In the genomic region with DNA sequence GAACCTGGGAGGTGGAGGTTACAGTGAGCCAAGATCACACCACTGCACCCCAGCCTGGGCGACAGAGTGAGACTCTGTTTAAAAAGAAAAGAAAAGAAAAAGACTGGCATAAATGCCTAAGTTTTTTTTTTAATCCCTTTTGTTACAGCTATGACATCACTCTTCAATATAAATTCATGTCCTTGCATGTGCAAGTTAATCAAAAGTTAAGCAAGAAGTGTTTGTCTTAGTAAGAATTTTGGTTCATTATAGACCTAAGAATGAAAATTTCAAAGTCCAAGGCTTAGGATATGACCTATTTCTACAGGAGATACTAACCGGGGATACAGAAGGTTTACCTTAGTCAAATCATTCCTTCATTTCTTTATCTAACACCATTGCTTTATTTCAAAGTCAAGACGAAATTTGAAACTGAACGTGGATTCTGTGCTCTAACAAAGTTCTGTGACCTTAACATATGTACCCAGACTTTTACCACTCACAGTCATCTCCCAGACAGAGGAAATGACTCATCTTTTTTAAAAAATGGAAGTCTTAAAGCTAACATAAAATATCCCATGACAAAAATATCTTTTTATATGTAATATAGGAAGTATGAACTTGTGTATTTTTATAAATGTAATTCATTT, we compare ENCODE assay signal across 13 cellular contexts. TPM values are rescaled to one million over a fixed set of nuclear protein-coding genes. Genes with fewer than 3 reads are reported as not detected.
A peak's percentile ranks its signal among the peaks of the same experiment; 100 is the strongest.
DNase-seq lines count a peak whose midpoint lies in the region; ATAC-seq, FAIRE-seq and TF ChIP-seq lines count a peak whose summit lies in the region.
"Had no signal": no experiment of that assay in that cellular context is flagged by ENCODE, and none has a peak within 500 bp of the region (broad histone marks: within the 10 kb centered on the region; RNA-seq: fewer than 3 reads in every experiment).

No MANE protein-coding gene starts in this region.

- no peak overlapping the region for H4K91ac ChIP-seq in IMR-90 (ENCODE audit: insufficient read depth, low read depth, low read length)

- TF ChIP-seq CTCF in A549 (IDR thresholded peaks at IDR 0.05) (no peak), IMR-90 (conservative IDR thresholded peaks at IDR 0.05; ENCODE audit: low read depth, low read length) (no peak), brain microvascular endothelial cell (IDR thresholded peaks at IDR 0.05; ENCODE audit: low read depth, low read length, missing control alignments) (no peak), tibial artery (IDR thresholded peaks at IDR 0.05) (no peak)

- no peak for TF ChIP-seq EP300 in A549 (IDR thresholded peaks at IDR 0.05)

- intact Hi-C loops in IMR-90 (cut with micrococcal nuclease) = loop anchor here (2.0 kb wide), 1 partner anchor 15 kb away; no protein-coding TSS in a partner anchor
- intact Hi-C loops in tibial artery (cut with DNase I; ENCODE audit: low total_unique reads) = no loop called here

- CTCF ChIA-PET in A549 (lab: Yijun Ruan, JAX) = interaction anchor here (0.9 to 1.5 kb wide), 4 partner anchors 10 to 554 kb away, joined by 3 to 4 read pairs (median 3); no protein-coding TSS in a partner anchor
- CTCF ChIA-PET in IMR-90 (lab: Yijun Ruan, JAX) = interaction anchor here (1.5 kb wide), 1 partner anchor 12 kb away, joined by 7 read pairs; no protein-coding TSS in a partner anchor

- TF ChIP-seq RAD21 in A549 (conservative IDR thresholded peaks at IDR 0.05 in 1 of 2, IDR thresholded peaks at IDR 0.05 in 1 of 2) (no peak), IMR-90 (IDR thresholded peaks at IDR 0.05; ENCODE audit: low read length) (no peak)

- peaks cover 0 to 8% (median 0%) of the 10 kb centered on the region in 4 donors for H3K4me1 Mint-ChIP-seq in naive thymus-derived CD8-positive, alpha-beta T cell

- H3K4ac ChIP-seq in IMR-90 (ENCODE audit: low read depth, low read length) = peak overlapping the region; percentile 2; the same call in 1 of the 2 replicates

- H4K8ac ChIP-seq in IMR-90 (ENCODE audit: low read depth in 2 of 2, low read length in 2 of 2) = no peak overlapping the region; a peak in 1 of 4 replicates

- H3K27me3 ChIP-seq in IMR-90 (ENCODE audit: control insufficient read depth, insufficient read depth, low read length) (no peaks in the 10 kb centered on the region), brain microvascular endothelial cell (replicated peaks) (no peaks in the 10 kb centered on the region), tibial artery (no peaks in the 10 kb centered on the region)
- H3K27me3 ChIP-seq: BLaER1 treated with 17β-estradiol and CSF1 and Interleukin-3, amounts not matched to agents 10 nM and 100 nM had no signal

- no peak overlapping the region for H3K27ac ChIP-seq in A549
- peak overlapping the region; percentile 27; the same call in 1 of the 2 replicates for H3K27ac ChIP-seq in IMR-90 (ENCODE audit: insufficient read depth, low read length)
- peak overlapping the region; percentile 62 for H3K27ac ChIP-seq in brain microvascular endothelial cell
- no peak overlapping the region for H3K27ac ChIP-seq in tibial artery

- H2BK5ac ChIP-seq in IMR-90 (ENCODE audit: low read depth, low read length, poor library complexity, severe bottlenecking) = peak overlapping the region; percentile 15

- BruUV-seq in IMR-90 (replicated peaks; lab: Mats Ljungman, UMichigan) = no TSS peak

- H3K23ac ChIP-seq in IMR-90 (ENCODE audit: low read depth, low read length) = no peak overlapping the region

- peaks cover 2% of the 10 kb centered on the region; the same call in 1 of the 2 replicates for H3K9me1 ChIP-seq in IMR-90 (ENCODE audit: insufficient read depth, low read length)

- no peak overlapping the region for H3K4me3 Mint-ChIP-seq in naive thymus-derived CD8-positive, alpha-beta T cell
- H3K4me3 Mint-ChIP-seq: stimulated activated naive CD8-positive, alpha-beta T cell treated with anti-CD3 and anti-CD28 coated beads, Interleukin-15, Interleukin-2, amounts not matched to agents 100 ng/mL and 50 ng/mL, for 24 hours had no signal

- no peak overlapping the region for H2AFZ ChIP-seq in IMR-90 (replicated peaks; ENCODE audit: low read length, poor library complexity)

- H3K27ac Mint-ChIP-seq in naive thymus-derived CD8-positive, alpha-beta T cell = no peak overlapping the region
- H3K27ac Mint-ChIP-seq: stimulated activated naive CD8-positive, alpha-beta T cell treated with anti-CD3 and anti-CD28 coated beads, Interleukin-15, Interleukin-2, amounts not matched to agents 100 ng/mL and 50 ng/mL, for 24 hours had no signal

- H4K5ac ChIP-seq in IMR-90 (ENCODE audit: low read depth, low read length) = no peak overlapping the region

- no peaks in the 10 kb centered on the region for H3K36me3 ChIP-seq in IMR-90 (ENCODE audit: control insufficient read depth, insufficient read depth, low read length)
- no peaks in the 10 kb centered on the region for H3K36me3 ChIP-seq in brain microvascular endothelial cell (replicated peaks)
- no peaks in the 10 kb centered on the region for H3K36me3 ChIP-seq in tibial artery
- H3K36me3 ChIP-seq: BLaER1 treated with 17β-estradiol and CSF1 and Interleukin-3, amounts not matched to agents 10 nM and 100 nM had no signal

- dilution Hi-C loops in IMR-90 (cut with HindIII; ENCODE audit: low sequenced_read_pairs, unreplicated experiment) = no loop called here

- H3K18ac ChIP-seq in IMR-90 (ENCODE audit: low read depth, low read length) = no peak overlapping the region

- no peak overlapping the region for H2AK9ac ChIP-seq in IMR-90 (replicated peaks; ENCODE audit: low read depth, low read length, poor library complexity)

- H3K27me3 Mint-ChIP-seq in naive thymus-derived CD8-positive, alpha-beta T cell = no peaks in the 10 kb centered on the region
- H3K27me3 Mint-ChIP-seq: stimulated activated naive CD8-positive, alpha-beta T cell treated with anti-CD3 and anti-CD28 coated beads, Interleukin-15, Interleukin-2, amounts not matched to agents 100 ng/mL and 50 ng/mL, for 24 hours had no signal

- no peaks in the 10 kb centered on the region for H3K79me1 ChIP-seq in IMR-90 (ENCODE audit: low read depth in 1 of 2, low read length in 2 of 2)

- H3K4me3 ChIP-seq in A549 (no peak overlapping the region), IMR-90 (ENCODE audit: insufficient read depth, low read depth, low read length) (no peak overlapping the region), brain microvascular endothelial cell (ENCODE audit: low read depth, low read length) (no peak overlapping the region), tibial artery (no peak overlapping the region)
- H3K4me3 ChIP-seq: BLaER1 treated with 17β-estradiol and CSF1 and Interleukin-3, amounts not matched to agents 10 nM and 100 nM had no signal

- no peaks in the 10 kb centered on the region for H4K20me1 ChIP-seq in IMR-90 (ENCODE audit: insufficient read depth, low read length)
- H4K20me1 ChIP-seq: BLaER1 treated with 17β-estradiol and CSF1 and Interleukin-3, amounts not matched to agents 10 nM and 100 nM had no signal

- H3K9me3 Mint-ChIP-seq in naive thymus-derived CD8-positive, alpha-beta T cell = peaks cover 0 to 3% (median 0%) of the 10 kb centered on the region in 9 donors
- H3K9me3 Mint-ChIP-seq: stimulated activated naive CD8-positive, alpha-beta T cell treated with anti-CD3 and anti-CD28 coated beads, Interleukin-15, Interleukin-2, amounts not matched to agents 100 ng/mL and 50 ng/mL, for 24 hours had no signal

- H2BK120ac ChIP-seq in IMR-90 (ENCODE audit: low read depth, low read length) = no peak overlapping the region

- POLR2A ChIA-PET in A549 (lab: Yijun Ruan, JAX) (no interaction called here), IMR-90 (lab: Charles Lee; ENCODE audit: unreplicated experiment) (no interaction called here)
- POLR2A ChIA-PET in naive thymus-derived CD8-positive, alpha-beta T cell (lab: Charles Lee) = no interaction called here

- WGBS in A549 (ENCODE audit: missing lambda C conversion rate) = 51% methylated on average over 4 of the region's 4 CpGs
- WGBS in IMR-90 (ENCODE audit: extremely low coverage in 2 of 2, insufficient read length in 1 of 2), 2 experiments = 50% methylated on average over 2 of the region's 4 CpGs; no CpG with 5 or more reads in 1 of the 2 experiments

- no peak overlapping the region for H3K9ac ChIP-seq in IMR-90 (ENCODE audit: low read depth, low read length)
- H3K9ac ChIP-seq: BLaER1 treated with 17β-estradiol and CSF1 and Interleukin-3, amounts not matched to agents 10 nM and 100 nM had no signal

- no peak overlapping the region for H3K56ac ChIP-seq in IMR-90 (ENCODE audit: extremely low read depth, insufficient read depth, low read length)

- H2BK15ac ChIP-seq in IMR-90 (ENCODE audit: low read depth, low read length) = no peak overlapping the region

- in situ Hi-C loops in IMR-90 (cut with MboI; ENCODE audit: low sequenced_read_pairs) (loop anchor here (25.0 kb wide), 1 partner anchor 539 kb away; a partner anchor contains a TSS), brain microvascular endothelial cell (cut with HindIII; ENCODE audit: low pct_ligation_motif_present, low sequenced_read_pairs) (loop anchor here (25.0 kb wide), 1 partner anchor 539 kb away; a partner anchor contains a TSS)

- peak in 1 of 2 experiments; percentile 10 for DNase-seq in A549 (ENCODE audit: low read depth in 1 of 2, low spot score in 1 of 2)
- DNase-seq in IMR-90 = peak; percentile 75
- peak; percentile 36 for DNase-seq in brain microvascular endothelial cell
- no peak for DNase-seq in tibial artery
- DNase-seq in KG1 (lab: John Stamatoyannopoulos, UW) = no peak
- DNase-seq in GOT3 (lab: John Stamatoyannopoulos, UW) = no peak
- no peak for DNase-seq in naive thymus-derived CD8-positive, alpha-beta T cell
- DNase-seq: activated effector memory CD4-positive, alpha-beta T cell treated with Interleukin-2 at 50 U/mL for 16 hours; NCI-H2081; T-helper 1 cell had no signal

- H2AK5ac ChIP-seq in IMR-90 (ENCODE audit: low read depth, low read length) = no peak overlapping the region

- H3K14ac ChIP-seq in IMR-90 (replicated peaks; ENCODE audit: low read depth, low read length) = no peak overlapping the region

- no peak for FAIRE-seq in A549 (lab: Jason Lieb, UNC)

- no peak for ATAC-seq in A549
- peak; percentile 58 for ATAC-seq in GM19351 (IDR thresholded peaks at IDR 0.05; ENCODE audit: unreplicated experiment)
- ATAC-seq in IMR-90 (ENCODE audit: low read depth) = peak; percentile 37; the same call in 1 of the 2 replicates
- ATAC-seq in naive thymus-derived CD8-positive, alpha-beta T cell = no peak

- H3K4me2 ChIP-seq in A549 = 0 out of 3 replicates have a peak overlapping the region, but pooled peaks have one; percentile 17
- H3K4me2 ChIP-seq in IMR-90 (ENCODE audit: low read depth, low read length) = peak overlapping the region; percentile 20; the same call in 1 of the 2 replicates

- H3K9me3 ChIP-seq in A549 = no peaks in the 10 kb centered on the region
- H3K9me3 ChIP-seq in IMR-90 (ENCODE audit: control insufficient read depth, insufficient read depth, low read length) = no peaks in the 10 kb centered on the region
- no peaks in the 10 kb centered on the region for H3K9me3 ChIP-seq in tibial artery
- H3K9me3 ChIP-seq: BLaER1 treated with 17β-estradiol and CSF1 and Interleukin-3, amounts not matched to agents 10 nM and 100 nM had no signal

- no peaks in the 10 kb centered on the region for H3K36me3 Mint-ChIP-seq in naive thymus-derived CD8-positive, alpha-beta T cell

- H3K4me1 ChIP-seq in A549 (peaks cover 12% of the 10 kb centered on the region; the same call in 1 of the 3 replicates), IMR-90 (ENCODE audit: control insufficient read depth, insufficient read depth, low read length) (peaks cover 3% of the 10 kb centered on the region), tibial artery (no peaks in the 10 kb centered on the region)

- no peak overlapping the region for H2BK20ac ChIP-seq in IMR-90 (ENCODE audit: low read depth, low read length)

- no peak for TF ChIP-seq POLR2A in A549 (IDR thresholded peaks at IDR 0.05; ENCODE audit: low read length)
- no peak for TF ChIP-seq POLR2A in IMR-90 (IDR thresholded peaks at IDR 0.05; ENCODE audit: low read depth, low read length)

RNA-seq across cellular contexts. Expression of a gene that starts 29.3 kb away (rescaled TPM):
- polyA plus RNA-seq in A549 (2011; rRNA removed) = 0.63 and 0.67 TPM in 2 replicates
- polyA plus RNA-seq in A549 (2012; cell fraction: cytosol; rRNA removed) = 0.13 and 0.21 TPM in 2 replicates
- 0.27 and 0.29 TPM in 2 replicates for polyA plus RNA-seq in A549 (2012; cell fraction: nucleus; rRNA removed)
- polyA plus RNA-seq in A549 (2017; fragmentation: RNase III; extraction: RNeasy Plus Mini Kit Qiagen cat#74134 plus additional on column Dnase treatment) = 0.30 to 0.50 TPM (median 0.39 TPM) in 3 replicates
- polyA minus RNA-seq in A549 (2011; rRNA and poly(A)+ RNA removed) = 1.5 and 3.2 TPM in 2 replicates
- 10.2 and 10.8 TPM in 2 replicates for total RNA-seq in IMR-90 (2012; rRNA removed)
- polyA plus RNA-seq in IMR-90 (2012; rRNA removed) = 1.9 and 2.6 TPM in 2 replicates
- 1.6 and 1.7 TPM in 2 replicates for polyA plus RNA-seq in IMR-90 (2012; cell fraction: cytosol; rRNA removed)
- polyA plus RNA-seq in IMR-90 (2012; cell fraction: nucleus; rRNA removed; ENCODE audit: low replicate concordance) = 4.3 and 10.5 TPM in 2 replicates
- total RNA-seq in naive thymus-derived CD8-positive, alpha-beta T cell = not detected
- polyA plus RNA-seq in naive thymus-derived CD8-positive, alpha-beta T cell = not detected

Comparison
In these comparisons a context has a peak if more than half of its experiments do, and no peak if none do; other contexts are left out.
1. ATAC-seq: peak in GM19351 (single experiment) and IMR-90 (single experiment); none in A549 (0 of 2) and naive thymus-derived CD8-positive, alpha-beta T cell (0 of 2).
2. DNase-seq: peak in IMR-90 (single experiment) and brain microvascular endothelial cell (single experiment); none in tibial artery (0 of 2), KG1 (single experiment), GOT3 (single experiment) and naive thymus-derived CD8-positive, alpha-beta T cell (0 of 10).
3. H3K27ac ChIP-seq: peak in IMR-90 (single experiment) and brain microvascular endothelial cell (single experiment); none in A549 (0 of 2) and tibial artery (0 of 2).